In genomic region chr9:121463026-121463827, GRCh38 we compare ENCODE assay signal across 9 cellular contexts. TPM values are rescaled to one million over a fixed set of nuclear protein-coding genes. Genes with fewer than 3 reads are reported as not detected.
DNase-seq lines count a peak whose midpoint lies in the region; ATAC-seq and TF ChIP-seq lines count a peak whose summit lies in the region.
"Had no signal": no experiment of that assay in that cellular context is flagged by ENCODE, and none has a peak within 500 bp of the region (broad histone marks: within the 10 kb centered on the region; RNA-seq: fewer than 3 reads in every experiment).

No MANE protein-coding gene starts in this region.

- H3K27ac ChIP-seq in CD4-positive, alpha-beta T cell (ENCODE audit: low read depth, low read length) = no peak overlapping the region
- no peak overlapping the region for H3K27ac ChIP-seq in CD4-positive, alpha-beta memory T cell (ENCODE audit: low read depth, low read length)

- H3K27ac Mint-ChIP-seq in CD4-positive, alpha-beta T cell = no peak overlapping the region
- no peak overlapping the region for H3K27ac Mint-ChIP-seq in activated B cell treated with CpG ODN at 0.5 μM for 24 hours
- H3K27ac Mint-ChIP-seq in CD4-positive, alpha-beta memory T cell = no peak overlapping the region
- H3K27ac Mint-ChIP-seq: stimulated activated effector memory CD8-positive, alpha-beta T cell treated with anti-CD3 and anti-CD28 coated beads, Interleukin-12 subunit alpha, Interleukin-12 subunit beta, amount 100 ng/mL, for 72 hours had no signal

- POLR2A ChIA-PET in CD4-positive, alpha-beta T cell (lab: Charles Lee) = no interaction called here
- POLR2A ChIA-PET in HEK293T (lab: Yijun Ruan, JAX) = no interaction called here
- POLR2A ChIA-PET in activated B cell treated with CpG ODN at 0.5 μM for 24 hours (lab: Charles Lee) = no interaction called here
- POLR2A ChIA-PET in CD4-positive, alpha-beta memory T cell (lab: Charles Lee; ENCODE audit: partially characterized antibody) = no interaction called here

- no peaks in the 10 kb centered on the region for H3K36me3 ChIP-seq in CD4-positive, alpha-beta memory T cell (ENCODE audit: insufficient read depth, low read length)

- DNase-seq in CD4-positive, alpha-beta T cell = no peak
- DNase-seq in HEK293T (ENCODE audit: extremely low spot score) = peak; percentile 73
- DNase-seq in activated B cell treated with CpG ODN at 0.5 μM for 24 hours = no peak
- peak; percentile 75 for DNase-seq in left cardiac atrium
- DNase-seq in stimulated activated naive CD8-positive, alpha-beta T cell treated with anti-CD3 and anti-CD28 coated beads, Interleukin-15, Interleukin-2, amounts not matched to agents 100 U/mL and 50 U/mL, for 24 hours = peak; percentile 54
- no peak for DNase-seq in CD4-positive, alpha-beta memory T cell

- no peaks in the 10 kb centered on the region for H3K9me3 Mint-ChIP-seq in CD4-positive, alpha-beta T cell
- no peaks in the 10 kb centered on the region for H3K9me3 Mint-ChIP-seq in activated B cell treated with CpG ODN at 0.5 μM for 24 hours
- no peaks in the 10 kb centered on the region for H3K9me3 Mint-ChIP-seq in CD4-positive, alpha-beta memory T cell
- H3K9me3 Mint-ChIP-seq: stimulated activated effector memory CD8-positive, alpha-beta T cell treated with anti-CD3 and anti-CD28 coated beads, Interleukin-12 subunit alpha, Interleukin-12 subunit beta, amount 100 ng/mL, for 72 hours had no signal

- H3K36me3 Mint-ChIP-seq in CD4-positive, alpha-beta T cell (ENCODE audit: low read depth) = no peaks in the 10 kb centered on the region
- H3K36me3 Mint-ChIP-seq in activated B cell treated with CpG ODN at 0.5 μM for 24 hours (ENCODE audit: low read depth) = no peaks in the 10 kb centered on the region
- no peaks in the 10 kb centered on the region for H3K36me3 Mint-ChIP-seq in CD4-positive, alpha-beta memory T cell
- H3K36me3 Mint-ChIP-seq: stimulated activated effector memory CD8-positive, alpha-beta T cell treated with anti-CD3 and anti-CD28 coated beads, Interleukin-12 subunit alpha, Interleukin-12 subunit beta, amount 100 ng/mL, for 72 hours had no signal

- ATAC-seq in CD4-positive, alpha-beta T cell (ENCODE audit: poor library complexity) = no peak
- peak; percentile 58 for ATAC-seq in activated B cell treated with CpG ODN at 0.5 μM for 24 hours (ENCODE audit: low read depth)
- peak; percentile 77 to 83 for ATAC-seq in left cardiac atrium
- ATAC-seq in stimulated activated naive CD8-positive, alpha-beta T cell treated with anti-CD3 and anti-CD28 coated beads, Interleukin-15, Interleukin-2, amounts not matched to agents 100 U/mL and 50 U/mL, for 24 hours = no peak
- no peak for ATAC-seq in HG03342 (IDR thresholded peaks at IDR 0.05; ENCODE audit: unreplicated experiment)
- no peak for ATAC-seq in GM21717 (IDR thresholded peaks at IDR 0.05; ENCODE audit: unreplicated experiment)
- ATAC-seq: stimulated activated effector memory CD8-positive, alpha-beta T cell treated with anti-CD3 and anti-CD28 coated beads, Interleukin-12 subunit alpha, Interleukin-12 subunit beta, amount 100 ng/mL, for 72 hours had no signal

- H3K4me1 ChIP-seq in CD4-positive, alpha-beta memory T cell (ENCODE audit: insufficient read depth, low read length) = no peaks in the 10 kb centered on the region

- H3K4me1 Mint-ChIP-seq in CD4-positive, alpha-beta T cell (ENCODE audit: low read depth) = no peaks in the 10 kb centered on the region
- no peaks in the 10 kb centered on the region for H3K4me1 Mint-ChIP-seq in activated B cell treated with CpG ODN at 0.5 μM for 24 hours
- peaks cover 0 to 3% (median under 1%) of the 10 kb centered on the region in 4 donors for H3K4me1 Mint-ChIP-seq in CD4-positive, alpha-beta memory T cell
- H3K4me1 Mint-ChIP-seq: stimulated activated effector memory CD8-positive, alpha-beta T cell treated with anti-CD3 and anti-CD28 coated beads, Interleukin-12 subunit alpha, Interleukin-12 subunit beta, amount 100 ng/mL, for 72 hours had no signal

- no peak overlapping the region for H3K4me3 ChIP-seq in CD4-positive, alpha-beta memory T cell (ENCODE audit: low read length in 2 of 2)

- no peaks in the 10 kb centered on the region for H3K9me3 ChIP-seq in CD4-positive, alpha-beta T cell (ENCODE audit: control insufficient read depth, low read length)
- no peaks in the 10 kb centered on the region for H3K9me3 ChIP-seq in CD4-positive, alpha-beta memory T cell (ENCODE audit: control insufficient read depth in 1 of 2, low read length in 2 of 2)

- peaks cover 35% of the 10 kb centered on the region for H3K27me3 Mint-ChIP-seq in CD4-positive, alpha-beta T cell
- H3K27me3 Mint-ChIP-seq in activated B cell treated with CpG ODN at 0.5 μM for 24 hours = peaks cover 35% of the 10 kb centered on the region
- H3K27me3 Mint-ChIP-seq in CD4-positive, alpha-beta memory T cell = peaks cover 24 to 36% of the 10 kb centered on the region in 2 donors

- TF ChIP-seq CTCF in CD4-positive, alpha-beta T cell (IDR thresholded peaks at IDR 0.05) = peak; percentile 35
- TF ChIP-seq CTCF in activated B cell treated with CpG ODN at 0.5 μM for 24 hours (IDR thresholded peaks at IDR 0.05) = no peak

- intact Hi-C loops in CD4-positive, alpha-beta T cell (cut with DNase I, micrococcal nuclease) = no loop called here
- intact Hi-C loops in activated B cell treated with CpG ODN at 0.5 μM for 24 hours (cut with micrococcal nuclease) (loop anchor here (2.0 to 5.0 kb wide), 2 partner anchors 36 to 529 kb away; partner anchors contain the start of gene GGTA1), left cardiac atrium (cut with DNase I) (loop anchor here in 1 of 2 donors (2.0 kb wide), 1 partner anchor 36 kb away; the partner anchor contains the start of gene GGTA1)
- intact Hi-C loops in CD4-positive, alpha-beta memory T cell (cut with micrococcal nuclease) = no loop called here

- H3K27me3 ChIP-seq in CD4-positive, alpha-beta T cell (ENCODE audit: control insufficient read depth, insufficient read depth, low read length) = peaks cover 20% of the 10 kb centered on the region
- no peaks in the 10 kb centered on the region for H3K27me3 ChIP-seq in CD4-positive, alpha-beta memory T cell (ENCODE audit: insufficient read depth, low read length)

- no peak overlapping the region for H3K4me3 Mint-ChIP-seq in CD4-positive, alpha-beta T cell
- no peak overlapping the region for H3K4me3 Mint-ChIP-seq in activated B cell treated with CpG ODN at 0.5 μM for 24 hours
- H3K4me3 Mint-ChIP-seq in CD4-positive, alpha-beta memory T cell = no peak overlapping the region
- H3K4me3 Mint-ChIP-seq: stimulated activated effector memory CD8-positive, alpha-beta T cell treated with anti-CD3 and anti-CD28 coated beads, Interleukin-12 subunit alpha, Interleukin-12 subunit beta, amount 100 ng/mL, for 72 hours had no signal

- CTCF ChIA-PET in CD4-positive, alpha-beta T cell (lab: Charles Lee) = no interaction called here
- CTCF ChIA-PET in HEK293T (lab: Yijun Ruan, JAX) (interaction anchor here (0.8 to 1.0 kb wide), 2 partner anchors 19 to 35 kb away, joined by 3 to 4 read pairs; no protein-coding TSS in a partner anchor), activated B cell treated with CpG ODN at 0.5 μM for 24 hours (lab: Charles Lee) (interaction anchor here (0.7 kb wide), 1 partner anchor 1242 kb away, joined by 3 read pairs; no protein-coding TSS in a partner anchor)
- CTCF ChIA-PET in CD4-positive, alpha-beta memory T cell (lab: Charles Lee; ENCODE audit: partially characterized antibody) = interaction anchor here (1.0 to 1.3 kb wide), 2 partner anchors 9 to 12 kb away, joined by 4 read pairs; no protein-coding TSS in a partner anchor

TF ChIP-seq in HEK293T, 16 proteins besides CTCF, POLR2A, EP300 and RAD21:
- TF ChIP-seq FOXK2 (IDR thresholded peaks at IDR 0.05) (no peak), ELF4 (IDR thresholded peaks at IDR 0.05) (no peak), SP1 (IDR thresholded peaks at IDR 0.05) (no peak), SUZ12 (IDR thresholded peaks at IDR 0.05) (no peak), FOXM1 (IDR thresholded peaks at IDR 0.05; ENCODE audit: borderline replicate concordance) (no peak), LEF1 (IDR thresholded peaks at IDR 0.05; ENCODE audit: borderline replicate concordance) (no peak), ARNT (IDR thresholded peaks at IDR 0.05) (no peak), HDGF (IDR thresholded peaks at IDR 0.05; ENCODE audit: borderline replicate concordance) (no peak), ZNF384 (IDR thresholded peaks at IDR 0.05) (no peak), NFRKB (IDR thresholded peaks at IDR 0.05) (no peak), FOXA1 (IDR thresholded peaks at IDR 0.05) (no peak), PKNOX1 (IDR thresholded peaks at IDR 0.05) (no peak), BHLHE40 (IDR thresholded peaks at IDR 0.05; ENCODE audit: borderline replicate concordance) (no peak), TARDBP (IDR thresholded peaks at IDR 0.05) (no peak), L3MBTL2 (conservative IDR thresholded peaks at IDR 0.05) (no peak), CTBP1 (IDR thresholded peaks at IDR 0.05; ENCODE audit: borderline replicate concordance) (no peak)

RNA-seq across cellular contexts. Expression of gene GGTA1, which starts 36.4 kb away (rescaled TPM):
- total RNA-seq in CD4-positive, alpha-beta T cell = not detected
- total RNA-seq in activated B cell treated with CpG ODN at 0.5 μM for 24 hours (not detected in 2 replicates), left cardiac atrium (10 to 100 TPM in 1 of 2 donors, 1 to 10 TPM in 1; 8.3 to 19.3 TPM)
- not detected for total RNA-seq in CD4-positive, alpha-beta memory T cell
- polyA plus RNA-seq in CD4-positive, alpha-beta memory T cell = not detected

Comparison
In these comparisons a context has a peak if more than half of its experiments do, and no peak if none do; other contexts are left out.
1. ATAC-seq: peak in activated B cell treated with CpG ODN at 0.5 μM for 24 hours (single experiment) and left cardiac atrium (2 of 2); none in CD4-positive, alpha-beta T cell (single experiment), stimulated activated naive CD8-positive, alpha-beta T cell treated with anti-CD3 and anti-CD28 coated beads, Interleukin-15, Interleukin-2, amounts not matched to agents 100 U/mL and 50 U/mL, for 24 hours (single experiment), HG03342 (single experiment) and GM21717 (single experiment).
2. DNase-seq: peak in HEK293T (single experiment), left cardiac atrium (single experiment) and stimulated activated naive CD8-positive, alpha-beta T cell treated with anti-CD3 and anti-CD28 coated beads, Interleukin-15, Interleukin-2, amounts not matched to agents 100 U/mL and 50 U/mL, for 24 hours (single experiment); none in CD4-positive, alpha-beta T cell (0 of 10), activated B cell treated with CpG ODN at 0.5 μM for 24 hours (single experiment) and CD4-positive, alpha-beta memory T cell (0 of 5).